In genomic region chr6:131979515-131980337, GRCh38 we compare ENCODE assay signal across 16 cellular contexts. TPM values are rescaled to one million over a fixed set of nuclear protein-coding genes. Genes with fewer than 3 reads are reported as not detected.
DNase-seq lines count a peak whose midpoint lies in the region; ATAC-seq, FAIRE-seq and TF ChIP-seq lines count a peak whose summit lies in the region.
"Had no signal": no experiment of that assay in that cellular context is flagged by ENCODE, and none has a peak within 500 bp of the region (broad histone marks: within the 10 kb centered on the region; RNA-seq: fewer than 3 reads in every experiment).

No MANE protein-coding gene starts in this region.

- POLR2A ChIA-PET in activated CD8-positive, alpha-beta T cell treated with anti-CD3 and anti-CD28 coated beads, Interleukin-2, amount 10 ng/mL, durations not matched to agents 7 days and 5 days (lab: Charles Lee): no interaction called here

- H3K4me3 ChIP-seq in cardiac fibroblast (replicated peaks in 1 of 2; ENCODE audit: low read depth in 2 of 2, low read length in 2 of 2): no peak overlapping the region
- H3K4me3 ChIP-seq: PC-9, vagina had no signal

- no peaks in the 10 kb centered on the region for H3K4me1 Mint-ChIP-seq in activated CD8-positive, alpha-beta T cell treated with anti-CD3 and anti-CD28 coated beads, Interleukin-2, amount 10 ng/mL, durations not matched to agents 7 days and 5 days (ENCODE audit: low read depth)
- H3K4me1 Mint-ChIP-seq: activated CD4-positive, alpha-beta T cell treated with anti-CD3 and anti-CD28 coated beads, Interleukin-2, amount 10 ng/mL, durations not matched to agents 7 days and 5 days; stimulated activated effector memory CD8-positive, alpha-beta T cell treated with anti-CD3 and anti-CD28 coated beads, Interleukin-12 subunit alpha, Interleukin-12 subunit beta, amount 100 ng/mL, for 72 hours had no signal

- no peak overlapping the region for H3K4me3 Mint-ChIP-seq in activated CD8-positive, alpha-beta T cell treated with anti-CD3 and anti-CD28 coated beads, Interleukin-2, amount 10 ng/mL, durations not matched to agents 7 days and 5 days
- H3K4me3 Mint-ChIP-seq: activated CD4-positive, alpha-beta T cell treated with anti-CD3 and anti-CD28 coated beads, Interleukin-2, amount 10 ng/mL, durations not matched to agents 7 days and 5 days; stimulated activated effector memory CD8-positive, alpha-beta T cell treated with anti-CD3 and anti-CD28 coated beads, Interleukin-12 subunit alpha, Interleukin-12 subunit beta, amount 100 ng/mL, for 72 hours; T-helper 17 cell had no signal

- DNase-seq in AG08395 (ENCODE audit: low spot score) (peak; percentile 57), HTR-8/SVneo (ENCODE audit: insufficient read length, low spot score) (peak; percentile 6), cardiac fibroblast (ENCODE audit: low read depth in 2 of 2) (peak; percentile 89 to 97), left kidney (ENCODE audit: low read depth, low spot score) (peak; percentile 22), D341Med (ENCODE audit: low spot score) (no peak), posterior vena cava (ENCODE audit: low spot score) (no peak)
- no peak for DNase-seq in activated CD8-positive, alpha-beta T cell treated with anti-CD3 and anti-CD28 coated beads, Interleukin-2, amount 10 ng/mL, durations not matched to agents 7 days and 5 days
- DNase-seq: activated CD4-positive, alpha-beta T cell treated with anti-CD3 and anti-CD28 coated beads, Interleukin-2, amount 10 ng/mL, durations not matched to agents 7 days and 5 days; midbrain; PC-9; stimulated activated CD4-positive, alpha-beta T cell treated with anti-CD3 and anti-CD28 coated beads, Interleukin-2, amount 100 ng/mL, for 24 hours; T-helper 17 cell had no signal

- H3K27me3 Mint-ChIP-seq in activated CD8-positive, alpha-beta T cell treated with anti-CD3 and anti-CD28 coated beads, Interleukin-2, amount 10 ng/mL, durations not matched to agents 7 days and 5 days (ENCODE audit: low read depth): no peaks in the 10 kb centered on the region
- H3K27me3 Mint-ChIP-seq: activated CD4-positive, alpha-beta T cell treated with anti-CD3 and anti-CD28 coated beads, Interleukin-2, amount 10 ng/mL, durations not matched to agents 7 days and 5 days had no signal

- no peaks in the 10 kb centered on the region for H3K36me3 Mint-ChIP-seq in activated CD8-positive, alpha-beta T cell treated with anti-CD3 and anti-CD28 coated beads, Interleukin-2, amount 10 ng/mL, durations not matched to agents 7 days and 5 days (ENCODE audit: low read depth)
- H3K36me3 Mint-ChIP-seq: stimulated activated effector memory CD8-positive, alpha-beta T cell treated with anti-CD3 and anti-CD28 coated beads, Interleukin-12 subunit alpha, Interleukin-12 subunit beta, amount 100 ng/mL, for 72 hours had no signal

- H3K27ac Mint-ChIP-seq in activated CD8-positive, alpha-beta T cell treated with anti-CD3 and anti-CD28 coated beads, Interleukin-2, amount 10 ng/mL, durations not matched to agents 7 days and 5 days: no peak overlapping the region
- H3K27ac Mint-ChIP-seq: activated CD4-positive, alpha-beta T cell treated with anti-CD3 and anti-CD28 coated beads, Interleukin-2, amount 10 ng/mL, durations not matched to agents 7 days and 5 days; stimulated activated effector memory CD8-positive, alpha-beta T cell treated with anti-CD3 and anti-CD28 coated beads, Interleukin-12 subunit alpha, Interleukin-12 subunit beta, amount 100 ng/mL, for 72 hours; T-helper 17 cell had no signal

- FAIRE-seq in HTR-8/SVneo (lab: Jason Lieb, UNC): no peak
- FAIRE-seq: bronchial epithelial cell had no signal

- CTCF ChIA-PET in activated CD8-positive, alpha-beta T cell treated with anti-CD3 and anti-CD28 coated beads, Interleukin-2, amount 10 ng/mL, durations not matched to agents 7 days and 5 days (lab: Charles Lee): no interaction called here

- intact Hi-C loops in posterior vena cava (cut with DNase I): no loop called here

- no peak for TF ChIP-seq CTCF in cardiac fibroblast (IDR thresholded peaks at IDR 0.05; ENCODE audit: low read depth, low read length)

- no peak for ATAC-seq in GM21619 (IDR thresholded peaks at IDR 0.05; ENCODE audit: unreplicated experiment)
- no peak for ATAC-seq in activated CD8-positive, alpha-beta T cell treated with anti-CD3 and anti-CD28 coated beads, Interleukin-2, amount 10 ng/mL, durations not matched to agents 7 days and 5 days
- ATAC-seq: stimulated activated effector memory CD8-positive, alpha-beta T cell treated with anti-CD3 and anti-CD28 coated beads, Interleukin-12 subunit alpha, Interleukin-12 subunit beta, amount 100 ng/mL, for 72 hours; T-helper 17 cell had no signal

- no peaks in the 10 kb centered on the region for H3K9me3 Mint-ChIP-seq in activated CD8-positive, alpha-beta T cell treated with anti-CD3 and anti-CD28 coated beads, Interleukin-2, amount 10 ng/mL, durations not matched to agents 7 days and 5 days (ENCODE audit: insufficient read depth)
- H3K9me3 Mint-ChIP-seq: activated CD4-positive, alpha-beta T cell treated with anti-CD3 and anti-CD28 coated beads, Interleukin-2, amount 10 ng/mL, durations not matched to agents 7 days and 5 days; stimulated activated effector memory CD8-positive, alpha-beta T cell treated with anti-CD3 and anti-CD28 coated beads, Interleukin-12 subunit alpha, Interleukin-12 subunit beta, amount 100 ng/mL, for 72 hours had no signal

RNA-seq across cellular contexts. Expression of gene CCN2, which starts 28.6 kb away (rescaled TPM):
- total RNA-seq in activated CD8-positive, alpha-beta T cell treated with anti-CD3 and anti-CD28 coated beads, Interleukin-2, amount 10 ng/mL, durations not matched to agents 7 days and 5 days: not detected
- total RNA-seq in posterior vena cava: 100 to 1,000 TPM; 357 to 408 TPM
- total RNA-seq: activated CD4-positive, alpha-beta T cell treated with anti-CD3 and anti-CD28 coated beads, Interleukin-2, amount 10 ng/mL, durations not matched to agents 7 days and 5 days had no signal

Comparison
In these comparisons a context has a peak if more than half of its experiments do, and no peak if none do; other contexts are left out.
1. DNase-seq: peak in AG08395 (single experiment), HTR-8/SVneo (single experiment), cardiac fibroblast (2 of 2) and left kidney (single experiment); none in activated CD8-positive, alpha-beta T cell treated with anti-CD3 and anti-CD28 coated beads, Interleukin-2, amount 10 ng/mL, durations not matched to agents 7 days and 5 days (single experiment), D341Med (single experiment) and posterior vena cava (single experiment).
2. RNA of gene CCN2, which starts 28.6 kb away (total RNA-seq): 357 to 408 TPM in posterior vena cava; not detected in activated CD8-positive, alpha-beta T cell treated with anti-CD3 and anti-CD28 coated beads, Interleukin-2, amount 10 ng/mL, durations not matched to agents 7 days and 5 days; every median in the first group is over 100 times any median in the second.